In the genomic region with DNA sequence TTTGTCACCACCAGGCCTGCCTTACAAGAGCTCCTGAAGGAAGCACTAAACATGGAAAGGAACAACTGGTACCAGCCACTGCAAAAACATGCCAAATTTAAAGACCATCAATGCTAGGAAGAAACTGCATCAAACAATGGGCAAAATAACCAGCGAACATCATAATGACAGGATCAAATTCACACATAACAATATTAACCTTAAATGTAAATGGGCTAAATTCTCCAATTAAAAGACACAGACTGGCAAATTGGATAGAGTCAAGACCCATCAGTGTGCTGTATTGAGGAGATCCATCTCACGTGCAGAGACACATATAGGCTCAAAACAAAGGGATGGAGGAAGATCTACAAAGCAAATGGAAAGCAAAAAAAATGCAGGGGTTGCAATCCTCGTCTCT, we compare ENCODE assay signal across 13 cellular contexts. TPM values are rescaled to one million over a fixed set of nuclear protein-coding genes. Genes with fewer than 3 reads are reported as not detected.
"Had no signal": no experiment of that assay in that cellular context is flagged by ENCODE, and none has a peak within 500 bp of the region (broad histone marks: within the 10 kb centered on the region; RNA-seq: fewer than 3 reads in every experiment).

No MANE protein-coding gene starts in this region.

RNA-seq across cellular contexts. Expression of gene MAT1A, which starts 16.5 kb away (rescaled TPM):
- total RNA-seq: activated B cell treated with CpG ODN at 0.5 μM for 24 hours; activated CD4-positive, alpha-beta memory T cell treated with anti-CD3 and anti-CD28 coated beads for 36 hours; activated CD4-positive, alpha-beta memory T cell treated with anti-CD3 and anti-CD28 coated beads, Interleukin-2, amount 10 ng/mL, durations not matched to agents 7 days and 5 days; activated CD4-positive, alpha-beta T cell treated with anti-CD3 and anti-CD28 coated beads for 36 hours; activated CD4-positive, alpha-beta T cell treated with anti-CD3 and anti-CD28 coated beads, Interleukin-2, amount 10 ng/mL, durations not matched to agents 24 days and 14 days; activated CD4-positive, alpha-beta T cell treated with anti-CD3 and anti-CD28 coated beads, Interleukin-2, amount 10 ng/mL, durations not matched to agents 7 days and 5 days; activated CD8-positive, alpha-beta memory T cell treated with anti-CD3 and anti-CD28 coated beads for 36 hours; activated CD8-positive, alpha-beta memory T cell treated with anti-CD3 and anti-CD28 coated beads, Interleukin-2, amount 10 ng/mL, durations not matched to agents 7 days and 5 days; activated CD8-positive, alpha-beta T cell treated with anti-CD3 and anti-CD28 coated beads for 36 hours; activated CD8-positive, alpha-beta T cell treated with anti-CD3 and anti-CD28 coated beads, Interleukin-2, amount 10 ng/mL, durations not matched to agents 7 days and 5 days; T-helper 1 cell treated with Interleukin-12 subunit alpha and Interleukin-12 subunit beta and Interleukin-4 antibody, amounts not matched to agents 30 ng/mL and 1 ng/mL, for 36 hours; T-helper 17 cell; T-helper 2 cell treated with Interferon-gamma antibody and Interleukin-4, amounts not matched to agents 100 ng/mL and 5 ng/mL, for 36 hours had no signal

RNA-seq across cellular contexts. Expression of gene DYDC1, which starts 50.6 kb away (rescaled TPM):
- total RNA-seq: activated B cell treated with CpG ODN at 0.5 μM for 24 hours; activated CD4-positive, alpha-beta memory T cell treated with anti-CD3 and anti-CD28 coated beads for 36 hours; activated CD4-positive, alpha-beta memory T cell treated with anti-CD3 and anti-CD28 coated beads, Interleukin-2, amount 10 ng/mL, durations not matched to agents 7 days and 5 days; activated CD4-positive, alpha-beta T cell treated with anti-CD3 and anti-CD28 coated beads for 36 hours; activated CD4-positive, alpha-beta T cell treated with anti-CD3 and anti-CD28 coated beads, Interleukin-2, amount 10 ng/mL, durations not matched to agents 24 days and 14 days; activated CD4-positive, alpha-beta T cell treated with anti-CD3 and anti-CD28 coated beads, Interleukin-2, amount 10 ng/mL, durations not matched to agents 7 days and 5 days; activated CD8-positive, alpha-beta memory T cell treated with anti-CD3 and anti-CD28 coated beads for 36 hours; activated CD8-positive, alpha-beta memory T cell treated with anti-CD3 and anti-CD28 coated beads, Interleukin-2, amount 10 ng/mL, durations not matched to agents 7 days and 5 days; activated CD8-positive, alpha-beta T cell treated with anti-CD3 and anti-CD28 coated beads for 36 hours; activated CD8-positive, alpha-beta T cell treated with anti-CD3 and anti-CD28 coated beads, Interleukin-2, amount 10 ng/mL, durations not matched to agents 7 days and 5 days; T-helper 1 cell treated with Interleukin-12 subunit alpha and Interleukin-12 subunit beta and Interleukin-4 antibody, amounts not matched to agents 30 ng/mL and 1 ng/mL, for 36 hours; T-helper 17 cell; T-helper 2 cell treated with Interferon-gamma antibody and Interleukin-4, amounts not matched to agents 100 ng/mL and 5 ng/mL, for 36 hours had no signal

RNA-seq across cellular contexts. Expression of gene DYDC2, which starts 50.6 kb away (rescaled TPM):
- total RNA-seq: activated B cell treated with CpG ODN at 0.5 μM for 24 hours; activated CD4-positive, alpha-beta memory T cell treated with anti-CD3 and anti-CD28 coated beads for 36 hours; activated CD4-positive, alpha-beta memory T cell treated with anti-CD3 and anti-CD28 coated beads, Interleukin-2, amount 10 ng/mL, durations not matched to agents 7 days and 5 days; activated CD4-positive, alpha-beta T cell treated with anti-CD3 and anti-CD28 coated beads, Interleukin-2, amount 10 ng/mL, durations not matched to agents 24 days and 14 days; activated CD4-positive, alpha-beta T cell treated with anti-CD3 and anti-CD28 coated beads, Interleukin-2, amount 10 ng/mL, durations not matched to agents 7 days and 5 days; activated CD8-positive, alpha-beta memory T cell treated with anti-CD3 and anti-CD28 coated beads for 36 hours; activated CD8-positive, alpha-beta memory T cell treated with anti-CD3 and anti-CD28 coated beads, Interleukin-2, amount 10 ng/mL, durations not matched to agents 7 days and 5 days; activated CD8-positive, alpha-beta T cell treated with anti-CD3 and anti-CD28 coated beads, Interleukin-2, amount 10 ng/mL, durations not matched to agents 7 days and 5 days; T-helper 1 cell treated with Interleukin-12 subunit alpha and Interleukin-12 subunit beta and Interleukin-4 antibody, amounts not matched to agents 30 ng/mL and 1 ng/mL, for 36 hours; T-helper 17 cell; T-helper 2 cell treated with Interferon-gamma antibody and Interleukin-4, amounts not matched to agents 100 ng/mL and 5 ng/mL, for 36 hours had no signal
